ENCODE assay signal across 19 cellular contexts in the genomic region with DNA sequence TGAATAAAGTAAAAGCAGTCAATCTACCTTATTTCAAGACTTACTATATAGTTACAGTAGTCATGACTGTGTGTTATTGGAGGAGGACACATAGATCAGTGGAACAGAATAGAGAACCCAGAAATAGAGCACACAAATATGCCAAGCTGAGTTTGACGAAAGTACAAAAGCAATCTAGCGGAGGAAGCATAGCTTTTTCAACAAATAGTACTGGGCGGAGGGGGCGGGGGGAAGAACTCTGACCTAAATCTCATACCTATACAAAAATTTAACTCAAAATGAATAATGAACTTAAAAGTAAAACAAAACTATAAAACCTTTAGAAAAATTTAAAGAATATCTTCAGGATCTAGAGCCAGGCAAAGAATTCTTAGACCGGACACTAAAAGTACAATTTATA.
"Had no signal": no experiment of that assay in that cellular context is flagged by ENCODE, and none has a peak within 500 bp of the region (broad histone marks: within the 10 kb centered on the region; RNA-seq: fewer than 3 reads in every experiment).

No MANE protein-coding gene starts in this region.

- H3K9me3 ChIP-seq: MG63, SK-N-SH had no signal

- H3K9ac ChIP-seq: SK-N-SH had no signal

- H3K36me3 ChIP-seq: MG63 had no signal

- H3K4me3 ChIP-seq: MG63 had no signal

- H3K27ac ChIP-seq: RWPE1 had no signal

- H3K9me2 ChIP-seq: SK-N-SH had no signal

- DNase-seq: Karpas-422, KG1, MG63, NCI-H1092, NCI-H1436, NCI-H187, NCI-H2029, NCI-H2081 treated with DMSO at 0.1 percent for 48 hours, NCI-H2171, NCI-H226, NCI-H524, NCI-H526 treated with DMSO at 0.1 percent for 48 hours, NCI-H774, SHP77, SK-N-SH, SW 1271, T-cell had no signal

- H3K4me2 ChIP-seq: SK-N-SH had no signal

- ATAC-seq: Panc1, T-cell had no signal

- H3K27me3 ChIP-seq: MG63 had no signal
